9 cellular contexts compared by ENCODE assay signal in genomic region chr17:74757931-74758845, GRCh38. TPM values are rescaled to one million over a fixed set of nuclear protein-coding genes. Genes with fewer than 3 reads are reported as not detected.
DNase-seq lines count a peak whose midpoint lies in the region; ATAC-seq and TF ChIP-seq lines count a peak whose summit lies in the region.
"Had no signal": no experiment of that assay in that cellular context is flagged by ENCODE, and none has a peak within 500 bp of the region (broad histone marks: within the 10 kb centered on the region; RNA-seq: fewer than 3 reads in every experiment).

No MANE protein-coding gene starts in this region.

- WGBS in IMR-90 (ENCODE audit: extremely low coverage in 2 of 2, insufficient read length in 1 of 2), 2 experiments, result 48% methylated on average over 13 of the region's 26 CpGs; no CpG with 5 or more reads in 1 of the 2 experiments

- H3K36me3 ChIP-seq in IMR-90 (ENCODE audit: control insufficient read depth, insufficient read depth, low read length) (no peaks in the 10 kb centered on the region), WERI-Rb-1 (peaks cover 31% of the 10 kb centered on the region)
- H3K36me3 ChIP-seq: thoracic aorta had no signal

- CTCF ChIA-PET in IMR-90 (lab: Yijun Ruan, JAX), result interaction anchor here (0.9 to 1.1 kb wide), 2 partner anchors 18 to 107 kb away, joined by 3 to 4 read pairs; a partner anchor contains a TSS

- no peak overlapping the region for H2BK120ac ChIP-seq in IMR-90 (ENCODE audit: low read depth, low read length)

- 0 out of 2 replicates have a peak, but pooled peaks cover 6% of the 10 kb centered on the region for H3K9me1 ChIP-seq in IMR-90 (ENCODE audit: insufficient read depth, low read length)

- peak overlapping the region; percentile 39; the same call in 1 of the 2 replicates for H2AK5ac ChIP-seq in IMR-90 (ENCODE audit: low read depth, low read length)

- peaks cover 8% of the 10 kb centered on the region for H4K20me1 ChIP-seq in IMR-90 (ENCODE audit: insufficient read depth, low read length)

- H3K27me3 ChIP-seq in IMR-90 (ENCODE audit: control insufficient read depth, insufficient read depth, low read length), result no peaks in the 10 kb centered on the region
- no peaks in the 10 kb centered on the region for H3K27me3 ChIP-seq in WERI-Rb-1 (ENCODE audit: insufficient read depth, low read depth, severe bottlenecking)

- H2BK5ac ChIP-seq in IMR-90 (ENCODE audit: low read depth, low read length, poor library complexity, severe bottlenecking), result no peak overlapping the region

- no peak overlapping the region for H2BK20ac ChIP-seq in IMR-90 (ENCODE audit: low read depth, low read length)

- intact Hi-C loops in IMR-90 (cut with micrococcal nuclease) (no loop called here), cardiac septum (cut with DNase I) (no loop called here)

- no TSS peak for BruUV-seq in IMR-90 (replicated peaks; lab: Mats Ljungman, UMichigan)

- POLR2A ChIA-PET in IMR-90 (lab: Charles Lee; ENCODE audit: unreplicated experiment), result interaction anchor here (0.6 kb wide), 1 partner anchor 13 kb away, joined by 4 read pairs; no protein-coding TSS in a partner anchor

- no peak overlapping the region for H3K56ac ChIP-seq in IMR-90 (ENCODE audit: extremely low read depth, insufficient read depth, low read length)

- H3K27ac ChIP-seq in IMR-90 (ENCODE audit: insufficient read depth, low read length) (no peak overlapping the region), WERI-Rb-1 (peak overlapping the region; percentile 91), skin epidermis (peak overlapping the region in 20 of 21 experiments; percentile 4 to 91 (median 74))
- H3K27ac ChIP-seq: thoracic aorta had no signal

- TF ChIP-seq CTCF in IMR-90 (conservative IDR thresholded peaks at IDR 0.05; ENCODE audit: low read depth, low read length) (no peak), WERI-Rb-1 (IDR thresholded peaks at IDR 0.05; ENCODE audit: low read depth, low read length) (no peak)

- ATAC-seq in IMR-90 (ENCODE audit: low read depth) (no peak), HG03571 (IDR thresholded peaks at IDR 0.05; ENCODE audit: unreplicated experiment) (no peak)

- H3K14ac ChIP-seq in IMR-90 (replicated peaks; ENCODE audit: low read depth, low read length), result no peak overlapping the region

- peak overlapping the region; percentile 51 for H2AFZ ChIP-seq in IMR-90 (replicated peaks; ENCODE audit: low read length, poor library complexity)

- H3K4me2 ChIP-seq in IMR-90 (ENCODE audit: low read depth, low read length), result no peak overlapping the region

- no peak overlapping the region for H4K91ac ChIP-seq in IMR-90 (ENCODE audit: insufficient read depth, low read depth, low read length)

- H3K4me3 ChIP-seq in IMR-90 (ENCODE audit: insufficient read depth, low read depth, low read length) (no peak overlapping the region), WERI-Rb-1 (ENCODE audit: low read depth, low read length) (no peak overlapping the region), skin epidermis (peak overlapping the region in 1 of 7 experiments; percentile 2)
- H3K4me3 ChIP-seq: thoracic aorta had no signal

- H3K79me1 ChIP-seq in IMR-90 (ENCODE audit: low read depth in 1 of 2, low read length in 2 of 2), result peaks cover 0 to 10% of the 10 kb centered on the region in 2 experiments; a peak in 2 of 4 replicates

- H3K4ac ChIP-seq in IMR-90 (ENCODE audit: low read depth, low read length), result no peak overlapping the region

- H3K18ac ChIP-seq in IMR-90 (ENCODE audit: low read depth, low read length), result no peak overlapping the region

- in situ Hi-C loops in IMR-90 (cut with MboI; ENCODE audit: low sequenced_read_pairs), result no loop called here

- H2AK9ac ChIP-seq in IMR-90 (replicated peaks; ENCODE audit: low read depth, low read length, poor library complexity), result peak overlapping the region; percentile 85

- no peak overlapping the region for H4K8ac ChIP-seq in IMR-90 (ENCODE audit: low read depth in 2 of 2, low read length in 2 of 2)

- no peak for TF ChIP-seq RAD21 in IMR-90 (IDR thresholded peaks at IDR 0.05; ENCODE audit: low read length)

- H3K9ac ChIP-seq in IMR-90 (ENCODE audit: low read depth, low read length), result no peak overlapping the region

- DNase-seq in IMR-90 (no peak), WERI-Rb-1 (no peak), cardiac septum (ENCODE audit: low spot score) (peak; percentile 73), iPS-NIHi11 (ENCODE audit: low spot score) (no peak), NCI-H2029 (lab: John Stamatoyannopoulos, UW) (no peak), foreskin melanocyte (no peak)

- no peak overlapping the region for H4K5ac ChIP-seq in IMR-90 (ENCODE audit: low read depth, low read length)

- H2BK15ac ChIP-seq in IMR-90 (ENCODE audit: low read depth, low read length), result no peak overlapping the region

- H3K9me3 ChIP-seq in IMR-90 (ENCODE audit: control insufficient read depth, insufficient read depth, low read length) (no peaks in the 10 kb centered on the region), WERI-Rb-1 (ENCODE audit: severe bottlenecking) (no peaks in the 10 kb centered on the region)
- H3K9me3 ChIP-seq: thoracic aorta had no signal

- H3K4me1 ChIP-seq in IMR-90 (ENCODE audit: control insufficient read depth, insufficient read depth, low read length), result peaks cover 24% of the 10 kb centered on the region

- dilution Hi-C loops in IMR-90 (cut with HindIII; ENCODE audit: low sequenced_read_pairs, unreplicated experiment), result no loop called here

- no peak overlapping the region for H3K23ac ChIP-seq in IMR-90 (ENCODE audit: low read depth, low read length)

- TF ChIP-seq POLR2A in IMR-90 (IDR thresholded peaks at IDR 0.05; ENCODE audit: low read depth, low read length), result no peak

TF ChIP-seq in IMR-90, 13 proteins besides CTCF, POLR2A, EP300 and RAD21:
- TF ChIP-seq FOS (IDR thresholded peaks at IDR 0.05; ENCODE audit: low read depth, low read length), result no peak
- TF ChIP-seq ELK1 (IDR thresholded peaks at IDR 0.05; ENCODE audit: borderline replicate concordance, low read depth, low read length), result no peak
- TF ChIP-seq BHLHE40 (IDR thresholded peaks at IDR 0.05; ENCODE audit: low read depth, low read length), result no peak
- TF ChIP-seq RCOR1 (IDR thresholded peaks at IDR 0.05; ENCODE audit: insufficient replicate concordance, low read length), result no peak
- no peak for TF ChIP-seq USF2 (IDR thresholded peaks at IDR 0.05; ENCODE audit: low read depth, low read length)
- TF ChIP-seq CHD1 (IDR thresholded peaks at IDR 0.05; ENCODE audit: low read depth, low read length), result no peak
- TF ChIP-seq NFE2L2 (IDR thresholded peaks at IDR 0.05; ENCODE audit: low read depth, low read length), result no peak
- TF ChIP-seq RFX5 (IDR thresholded peaks at IDR 0.05; ENCODE audit: low read depth, low read length), result no peak
- TF ChIP-seq SMC3 (IDR thresholded peaks at IDR 0.05; ENCODE audit: low read depth, low read length), result no peak
- TF ChIP-seq MAFK (IDR thresholded peaks at IDR 0.05; ENCODE audit: low read depth, low read length), result no peak

RNA-seq across cellular contexts. Expression of gene NHERF1, which starts 9.8 kb away (rescaled TPM):
- 3.3 and 3.8 TPM in 2 replicates for total RNA-seq in IMR-90 (2012; rRNA removed)
- 11.8 and 14.5 TPM in 2 replicates for polyA plus RNA-seq in IMR-90 (2012; rRNA removed)
- polyA plus RNA-seq in IMR-90 (2012; cell fraction: cytosol; rRNA removed), result 12.1 and 16.9 TPM in 2 replicates
- polyA plus RNA-seq in IMR-90 (2012; cell fraction: nucleus; rRNA removed; ENCODE audit: low replicate concordance), result 8.0 and 9.1 TPM in 2 replicates
- total RNA-seq in cardiac septum, result 10.1 TPM

RNA-seq across cellular contexts. Expression of gene NAT9, which starts 18.0 kb away (rescaled TPM):
- 25.8 and 48.9 TPM in 2 replicates for total RNA-seq in IMR-90 (2012; rRNA removed)
- polyA plus RNA-seq in IMR-90 (2012; rRNA removed), result 60.7 and 62.0 TPM in 2 replicates
- polyA plus RNA-seq in IMR-90 (2012; cell fraction: cytosol; rRNA removed), result 37.4 and 41.6 TPM in 2 replicates
- polyA plus RNA-seq in IMR-90 (2012; cell fraction: nucleus; rRNA removed; ENCODE audit: low replicate concordance), result 399 and 532 TPM in 2 replicates
- 27.6 TPM for total RNA-seq in cardiac septum

RNA-seq across cellular contexts. Expression of gene RAB37, which starts 21.1 kb away (rescaled TPM):
- not detected in 2 replicates for total RNA-seq in IMR-90 (2012; rRNA removed)
- 0.19 TPM in 1 of 2 replicates, not detected in the other for polyA plus RNA-seq in IMR-90 (2012; rRNA removed)
- 0.09 and 0.10 TPM in 2 replicates for polyA plus RNA-seq in IMR-90 (2012; cell fraction: cytosol; rRNA removed)
- 0.12 and 0.16 TPM in 2 replicates for polyA plus RNA-seq in IMR-90 (2012; cell fraction: nucleus; rRNA removed; ENCODE audit: low replicate concordance)
- total RNA-seq in cardiac septum, result 0.94 TPM

RNA-seq across cellular contexts. Expression of gene CD300LF, which starts 45.5 kb away (rescaled TPM):
- not detected in 2 replicates for total RNA-seq in IMR-90 (2012; rRNA removed)
- not detected in 2 replicates for polyA plus RNA-seq in IMR-90 (2012; rRNA removed)
- polyA plus RNA-seq in IMR-90 (2012; cell fraction: cytosol; rRNA removed), result not detected in 2 replicates
- polyA plus RNA-seq in IMR-90 (2012; cell fraction: nucleus; rRNA removed; ENCODE audit: low replicate concordance), result not detected in 2 replicates
- total RNA-seq in cardiac septum, result 0.46 TPM
